25 cellular contexts compared by ENCODE assay signal in genomic region chr5:14016549-14016948, GRCh38.
A peak's percentile ranks its signal among the peaks of the same experiment; 100 is the strongest.
DNase-seq lines count a peak whose midpoint lies in the region; TF ChIP-seq lines count a peak whose summit lies in the region.
"Had no signal": no experiment of that assay in that cellular context is flagged by ENCODE, and none has a peak within 500 bp of the region (broad histone marks: within the 10 kb centered on the region; RNA-seq: fewer than 3 reads in every experiment).

No MANE protein-coding gene starts in this region.

- POLR2A ChIA-PET in HEK293 (lab: Yijun Ruan, JAX) = interaction anchor here (0.6 to 1.4 kb wide), 2 partner anchors 11 to 20 kb away, joined by 3 to 6 read pairs; no protein-coding TSS in a partner anchor

- TF ChIP-seq CTCF in HEK293 (tag by site-specific recombination; IDR thresholded peaks at IDR 0.05) = no peak

- H3K4me1 ChIP-seq in HEK293 (ENCODE audit: control insufficient read depth, insufficient read depth, low read length) = peaks cover 5% of the 10 kb centered on the region; the same call in 1 of the 2 replicates
- H3K4me1 ChIP-seq: Caco-2 had no signal

- in situ Hi-C loops in ACHN (cut with HindIII; ENCODE audit: low pct_ligation_motif_present, low pct_unique_long_range_greater_than_20kb, low sequenced_read_pairs) = no loop called here

- no peak overlapping the region for H3K27ac ChIP-seq in HEK293 (ENCODE audit: extremely low read depth, low read depth, low read length)
- H3K27ac ChIP-seq: left lung, tibial nerve had no signal

- no peak overlapping the region for H3K4me3 ChIP-seq in HEK293 (ENCODE audit: low read depth, low read length)
- H3K4me3 ChIP-seq: GM23338, left lung, tibial nerve had no signal

- DNase-seq in DMS 273 (lab: John Stamatoyannopoulos, UW; ENCODE audit: unreplicated experiment) = peak; percentile 70
- DNase-seq in NCI-H524 treated with DMSO at 0.1 percent for 48 hours (lab: John Stamatoyannopoulos, UW) = peak; percentile 20
- peak; percentile 9 to 14 for DNase-seq in lung microvascular endothelial cell (ENCODE audit: low read depth in 2 of 2)
- no peak for DNase-seq in ACHN
- DNase-seq in KG1 (lab: John Stamatoyannopoulos, UW) = no peak
- no peak for DNase-seq in activated T-cell treated with anti-CD3 and anti-CD28 coated beads, Interleukin-2, amount 50 U/mL, for 1 hour
- DNase-seq: activated CD4-positive, alpha-beta T cell treated with anti-CD3 and anti-CD28 coated beads, Interleukin-2, amount 50 U/mL, for 48 hours; activated CD8-positive, alpha-beta memory T cell treated with anti-CD3 and anti-CD28 coated beads, Interleukin-2, amount 50 U/mL, for 4 hours; activated naive CD4-positive, alpha-beta T cell treated with anti-CD3 and anti-CD28 coated beads for 36 hours; C1 segment of cervical spinal cord; Caco-2; foreskin fibroblast; left lung; mesendoderm; NCI-H146; NCI-H226; PC-3; posterior cingulate gyrus; Right ventricle myocardium superior; stimulated activated CD4-positive, alpha-beta T cell treated with anti-CD3 and anti-CD28 coated beads, Interleukin-12 subunit alpha, Interleukin-12 subunit beta, amount 100 ng/mL, for 4 hours; stimulated activated CD4-positive, alpha-beta T cell treated with anti-CD3 and anti-CD28 coated beads, Interleukin-2, amount 100 ng/mL, for 48 hours; T-helper 2 cell had no signal

- H3K9me3 ChIP-seq in HEK293 (ENCODE audit: control insufficient read depth, insufficient read depth, low read depth, low read length) = no peaks in the 10 kb centered on the region
- H3K9me3 ChIP-seq: Caco-2, left lung, tibial nerve had no signal

- H3K36me3 ChIP-seq in HEK293 (ENCODE audit: control insufficient read depth in 2 of 2, insufficient read depth in 1 of 2, low read length in 2 of 2) = no peaks in the 10 kb centered on the region
- H3K36me3 ChIP-seq: left lung, tibial nerve had no signal

- CTCF ChIA-PET in HEK293 (lab: Yijun Ruan, JAX) = interaction anchor here (0.7 kb wide), 1 partner anchor 29 kb away, joined by 3 read pairs; no protein-coding TSS in a partner anchor

TF ChIP-seq in HEK293, 187 proteins besides CTCF, POLR2A, EP300 and RAD21:
- TF ChIP-seq ZNF114 (tag by site-specific recombination; IDR thresholded peaks at IDR 0.05) = no peak
- TF ChIP-seq ZNF148 (tag by site-specific recombination; IDR thresholded peaks at IDR 0.05; ENCODE audit: borderline replicate concordance) = no peak
- TF ChIP-seq ZNF10 (tag by site-specific recombination; IDR thresholded peaks at IDR 0.05) = no peak
- TF ChIP-seq ZNF423 (tag by site-specific recombination; IDR thresholded peaks at IDR 0.05) = no peak
- 0 out of 2 replicates have a peak, but pooled peaks have one; percentile 26 for TF ChIP-seq SCRT1 (tag by site-specific recombination; IDR thresholded peaks at IDR 0.05; ENCODE audit: borderline replicate concordance)

Comparison
In these comparisons a context has a peak if more than half of its experiments do, and no peak if none do; other contexts are left out.
1. DNase-seq: peak in DMS 273 (single experiment), NCI-H524 treated with DMSO at 0.1 percent for 48 hours (single experiment) and lung microvascular endothelial cell (2 of 2); none in ACHN (single experiment), KG1 (single experiment) and activated T-cell treated with anti-CD3 and anti-CD28 coated beads, Interleukin-2, amount 50 U/mL, for 1 hour (single experiment).